Comparison of ENCODE assay signal across 23 cellular contexts in genomic region chr14:66831190-66831589, GRCh38.
DNase-seq lines count a peak whose midpoint lies in the region; ATAC-seq, FAIRE-seq and TF ChIP-seq lines count a peak whose summit lies in the region.
"Had no signal": no experiment of that assay in that cellular context is flagged by ENCODE, and none has a peak within 500 bp of the region (broad histone marks: within the 10 kb centered on the region; RNA-seq: fewer than 3 reads in every experiment).

No MANE protein-coding gene starts in this region.

- intact Hi-C loops in pancreas (cut with DNase I), result no loop called here

- no peak for TF ChIP-seq CTCF in SK-N-SH (IDR thresholded peaks at IDR 0.05)
- no peak for TF ChIP-seq CTCF in pancreas (IDR thresholded peaks at IDR 0.05)

- no peak for TF ChIP-seq RAD21 in SK-N-SH (IDR thresholded peaks at IDR 0.05; ENCODE audit: low read length)

- WGBS in SK-N-SH (ENCODE audit: low lambda C conversion rate), result 100% methylated on average over 1 of the region's 1 CpG
- 95 to 97% methylated on average over 1 of the region's 1 CpG for WGBS in pancreas, 2 donors

- no peak overlapping the region for H3K27ac ChIP-seq in SK-N-SH (ENCODE audit: low read depth in 2 of 2, low read length in 1 of 2)
- no peak overlapping the region for H3K27ac ChIP-seq in pancreas
- H3K27ac ChIP-seq: 22Rv1; BLaER1 treated with 17β-estradiol and CSF1 and Interleukin-3, amounts not matched to agents 10 nM and 100 nM; GM23248 had no signal

- H3K36me3 ChIP-seq in SK-N-SH (replicated peaks in 1 of 2; ENCODE audit: control insufficient read depth in 1 of 2, insufficient read depth in 2 of 2, low read length in 1 of 2) (no peaks in the 10 kb centered on the region), pancreas (no peaks in the 10 kb centered on the region)
- H3K36me3 ChIP-seq: BE2C; BLaER1 treated with 17β-estradiol and CSF1 and Interleukin-3, amounts not matched to agents 10 nM and 100 nM had no signal

- peak; percentile 76 for FAIRE-seq in pancreas (lab: Jason Lieb, UNC)
- FAIRE-seq: D721Med, GM12892, GM19239, H1 had no signal

- H3K4me3 ChIP-seq in SK-N-SH (ENCODE audit: low read depth in 2 of 2, low read length in 1 of 2) (no peak overlapping the region), pancreas (no peak overlapping the region)
- H3K4me3 ChIP-seq: BLaER1 treated with 17β-estradiol and CSF1 and Interleukin-3, amounts not matched to agents 10 nM and 100 nM; GM23248 had no signal

- no peak overlapping the region for H3K9ac ChIP-seq in SK-N-SH
- H3K9ac ChIP-seq: BLaER1 treated with 17β-estradiol and CSF1 and Interleukin-3, amounts not matched to agents 10 nM and 100 nM; GM23248 had no signal

- ATAC-seq in SK-N-SH treated with all-trans-retinoic acid at 6 μM for 48 hours (no peak), pancreas (no peak), HG03139 (IDR thresholded peaks at IDR 0.05; ENCODE audit: unreplicated experiment) (no peak)

- no peaks in the 10 kb centered on the region for H3K79me2 ChIP-seq in SK-N-SH (ENCODE audit: insufficient read depth)

- DNase-seq in SK-N-SH (no peak), GF-D8 (lab: John Stamatoyannopoulos, UW) (peak; percentile 0), pancreas (no peak), NCI-H345 (lab: John Stamatoyannopoulos, UW) (no peak)
- DNase-seq: ACHN; AML-193; BE2C; CD4-positive, alpha-beta T cell; CD8-positive, alpha-beta memory T cell; DMS 273 treated with DMSO at 0.1 percent for 48 hours; DMS79; EL; GM23248; H7; HCEC 1CT had no signal

- POLR2A ChIA-PET in SK-N-SH (lab: Yijun Ruan, JAX), result no interaction called here

- H3K9me2 ChIP-seq in SK-N-SH, result no peaks in the 10 kb centered on the region; the same call in 1 of the 2 replicates

- no peaks in the 10 kb centered on the region for H3K9me3 ChIP-seq in SK-N-SH
- H3K9me3 ChIP-seq in pancreas, result no peaks in the 10 kb centered on the region
- H3K9me3 ChIP-seq: BE2C; BLaER1 treated with 17β-estradiol and CSF1 and Interleukin-3, amounts not matched to agents 10 nM and 100 nM had no signal

- H3F3A ChIP-seq in SK-N-SH (replicated peaks; ENCODE audit: insufficient read depth), result no peaks in the 10 kb centered on the region

- no peak overlapping the region for H2AFZ ChIP-seq in SK-N-SH (ENCODE audit: low read depth)

- H4K20me1 ChIP-seq in SK-N-SH (ENCODE audit: insufficient read depth), result no peaks in the 10 kb centered on the region
- H4K20me1 ChIP-seq: BLaER1 treated with 17β-estradiol and CSF1 and Interleukin-3, amounts not matched to agents 10 nM and 100 nM had no signal

- peaks cover 0 to 5% of the 10 kb centered on the region in 2 experiments; a peak in 1 of 4 replicates for H3K4me1 ChIP-seq in SK-N-SH (ENCODE audit: control insufficient read depth in 1 of 2, insufficient read depth in 2 of 2, low read depth in 1 of 2, low read length in 1 of 2)
- no peaks in the 10 kb centered on the region for H3K4me1 ChIP-seq in pancreas
- H3K4me1 ChIP-seq: BE2C; BLaER1 treated with 17β-estradiol and CSF1 and Interleukin-3, amounts not matched to agents 10 nM and 100 nM had no signal

- CTCF ChIA-PET in SK-N-SH (lab: Yijun Ruan, JAX), result no interaction called here

- H3K4me2 ChIP-seq in SK-N-SH, result 0 out of 2 replicates have a peak overlapping the region, but pooled peaks have one; percentile 28
- H3K4me2 ChIP-seq: BLaER1 treated with 17β-estradiol and CSF1 and Interleukin-3, amounts not matched to agents 10 nM and 100 nM had no signal

- TF ChIP-seq EP300 in SK-N-SH (IDR thresholded peaks at IDR 0.05; ENCODE audit: borderline replicate concordance in 1 of 2, low read depth in 1 of 2, low read length in 1 of 2), result no peak

- H3K27me3 ChIP-seq in SK-N-SH (ENCODE audit: insufficient read depth), result no peaks in the 10 kb centered on the region
- H3K27me3 ChIP-seq in pancreas, result no peaks in the 10 kb centered on the region
- H3K27me3 ChIP-seq: BE2C; BLaER1 treated with 17β-estradiol and CSF1 and Interleukin-3, amounts not matched to agents 10 nM and 100 nM had no signal

TF ChIP-seq in SK-N-SH, 30 proteins besides CTCF, POLR2A, EP300 and RAD21:
- TF ChIP-seq ELF1 (IDR thresholded peaks at IDR 0.05) (no peak), RFX5 (IDR thresholded peaks at IDR 0.05; ENCODE audit: low read length) (no peak), EZH2phosphoT487 (IDR thresholded peaks at IDR 0.05; ENCODE audit: borderline replicate concordance, low read depth) (no peak), TEAD4 (IDR thresholded peaks at IDR 0.05; ENCODE audit: borderline replicate concordance, insufficient read depth) (no peak), SIN3A (IDR thresholded peaks at IDR 0.05; ENCODE audit: borderline replicate concordance, low read depth, low read length) (no peak), FOSL2 (IDR thresholded peaks at IDR 0.05; ENCODE audit: borderline replicate concordance, low read depth) (no peak), TAF1 (IDR thresholded peaks at IDR 0.05; ENCODE audit: borderline replicate concordance, low read depth, low read length) (no peak), RCOR1 (IDR thresholded peaks at IDR 0.05; ENCODE audit: low read length) (no peak), FOXJ3 (CRISPR knock-in tag; IDR thresholded peaks at IDR 0.05) (no peak), RXRA (IDR thresholded peaks at IDR 0.05; ENCODE audit: borderline replicate concordance, low read depth) (no peak), GATA2 (CRISPR knock-in tag; IDR thresholded peaks at IDR 0.05) (no peak)
- TF ChIP-seq, protein P1, sequence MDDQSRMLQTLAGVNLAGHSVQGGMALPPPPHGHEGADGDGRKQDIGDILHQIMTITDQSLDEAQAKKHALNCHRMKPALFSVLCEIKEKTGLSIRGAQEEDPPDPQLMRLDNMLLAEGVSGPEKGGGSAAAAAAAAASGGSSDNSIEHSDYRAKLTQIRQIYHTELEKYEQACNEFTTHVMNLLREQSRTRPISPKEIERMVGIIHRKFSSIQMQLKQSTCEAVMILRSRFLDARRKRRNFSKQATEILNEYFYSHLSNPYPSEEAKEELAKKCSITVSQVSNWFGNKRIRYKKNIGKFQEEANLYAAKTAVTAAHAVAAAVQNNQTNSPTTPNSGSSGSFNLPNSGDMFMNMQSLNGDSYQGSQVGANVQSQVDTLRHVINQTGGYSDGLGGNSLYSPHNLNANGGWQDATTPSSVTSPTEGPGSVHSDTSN (IDR thresholded peaks at IDR 0.05), result no peak
- TF ChIP-seq, protein P2, sequence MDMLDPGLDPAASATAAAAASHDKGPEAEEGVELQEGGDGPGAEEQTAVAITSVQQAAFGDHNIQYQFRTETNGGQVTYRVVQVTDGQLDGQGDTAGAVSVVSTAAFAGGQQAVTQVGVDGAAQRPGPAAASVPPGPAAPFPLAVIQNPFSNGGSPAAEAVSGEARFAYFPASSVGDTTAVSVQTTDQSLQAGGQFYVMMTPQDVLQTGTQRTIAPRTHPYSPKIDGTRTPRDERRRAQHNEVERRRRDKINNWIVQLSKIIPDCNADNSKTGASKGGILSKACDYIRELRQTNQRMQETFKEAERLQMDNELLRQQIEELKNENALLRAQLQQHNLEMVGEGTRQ (IDR thresholded peaks at IDR 0.05; ENCODE audit: borderline replicate concordance, low read depth, low read length), result no peak

TF ChIP-seq in SK-N-SH treated with all-trans-retinoic acid at 6 μM for 48 hours, 23 proteins besides CTCF, POLR2A, EP300 and RAD21 (continues in another document):
- no peak for TF ChIP-seq ZFP30 (CRISPR knock-in tag; IDR thresholded peaks at IDR 0.05)
- TF ChIP-seq ZC3H10 (CRISPR knock-in tag; IDR thresholded peaks at IDR 0.05), result no peak
- no peak for TF ChIP-seq PPARA (CRISPR knock-in tag; IDR thresholded peaks at IDR 0.05; ENCODE audit: borderline replicate concordance)
- no peak for TF ChIP-seq OSR1 (CRISPR knock-in tag; IDR thresholded peaks at IDR 0.05)
- TF ChIP-seq CSRNP3 (CRISPR knock-in tag; IDR thresholded peaks at IDR 0.05), result no peak
- TF ChIP-seq ZNF8 (CRISPR knock-in tag; IDR thresholded peaks at IDR 0.05), result no peak
- no peak for TF ChIP-seq ESRRG (CRISPR knock-in tag; IDR thresholded peaks at IDR 0.05)
- TF ChIP-seq TCF4 (CRISPR knock-in tag; IDR thresholded peaks at IDR 0.05; ENCODE audit: borderline replicate concordance), result no peak
- no peak for TF ChIP-seq ZNF565 (CRISPR knock-in tag; conservative IDR thresholded peaks at IDR 0.05; ENCODE audit: low read depth)
- no peak for TF ChIP-seq POU6F1 (CRISPR knock-in tag; IDR thresholded peaks at IDR 0.05; ENCODE audit: borderline replicate concordance, low read depth)
- no peak for TF ChIP-seq ZNF70 (CRISPR knock-in tag; IDR thresholded peaks at IDR 0.05)
- TF ChIP-seq TOX (CRISPR knock-in tag; IDR thresholded peaks at IDR 0.05; ENCODE audit: borderline replicate concordance), result no peak
- TF ChIP-seq ARNTL (CRISPR knock-in tag; IDR thresholded peaks at IDR 0.05; ENCODE audit: borderline replicate concordance, low read depth), result no peak
- TF ChIP-seq GLIS3 (CRISPR knock-in tag; IDR thresholded peaks at IDR 0.05), result no peak
- TF ChIP-seq BACH2 (CRISPR knock-in tag; IDR thresholded peaks at IDR 0.05; ENCODE audit: borderline replicate concordance), result no peak
